Comparison of ENCODE assay signal across 19 cellular contexts in the genomic region with DNA sequence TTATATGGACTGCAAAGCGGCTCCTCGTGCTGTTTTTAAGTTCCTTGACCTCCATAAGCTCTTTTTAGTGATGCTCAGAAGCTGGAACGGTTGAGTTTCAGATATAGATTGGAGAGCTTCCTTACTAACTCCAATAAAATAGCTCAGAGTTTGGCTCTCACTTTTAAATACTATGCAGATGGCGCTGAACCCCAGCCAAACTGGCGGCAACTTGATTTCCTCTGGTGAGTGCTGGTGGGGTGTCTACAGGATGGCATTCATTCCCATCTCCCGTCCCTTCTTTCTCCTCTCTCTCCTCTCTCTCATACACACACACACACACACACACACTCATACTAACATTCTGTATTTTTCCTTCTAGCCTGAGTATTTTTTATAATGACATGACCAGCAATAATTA.
DNase-seq lines count a peak whose midpoint lies in the region; ATAC-seq, FAIRE-seq and TF ChIP-seq lines count a peak whose summit lies in the region.
"Had no signal": no experiment of that assay in that cellular context is flagged by ENCODE, and none has a peak within 500 bp of the region (broad histone marks: within the 10 kb centered on the region; RNA-seq: fewer than 3 reads in every experiment).

No MANE protein-coding gene starts in this region.

- WGBS in neuronal stem cell (ENCODE audit: extremely low coverage in 2 of 2, insufficient read length in 2 of 2, insufficient replicate concordance in 1 of 2), 2 donors = no CpG with 5 or more reads among the region's 6 CpGs

- H3K79me1 ChIP-seq in neuronal stem cell (ENCODE audit: low read depth, low read length) = no peaks in the 10 kb centered on the region

- no peak overlapping the region for H2BK15ac ChIP-seq in neuronal stem cell (ENCODE audit: low read length)

- H3K14ac ChIP-seq in neuronal stem cell (ENCODE audit: low read length) = no peak overlapping the region

- H3K4ac ChIP-seq in neuronal stem cell (ENCODE audit: low read length) = no peak overlapping the region

- H3K36me3 ChIP-seq in neuronal stem cell (replicated peaks in 1 of 2; ENCODE audit: control insufficient read depth in 2 of 2, insufficient read depth in 2 of 2, low read length in 2 of 2) = no peaks in the 10 kb centered on the region
- H3K36me3 ChIP-seq: BLaER1 treated with 17β-estradiol and CSF1 and Interleukin-3, amounts not matched to agents 10 nM and 100 nM had no signal

- no peak overlapping the region for H2BK120ac ChIP-seq in neuronal stem cell (ENCODE audit: low read depth, low read length)

- FAIRE-seq in frontal cortex (lab: Jason Lieb, UNC) = no peak
- FAIRE-seq: HTR-8/SVneo, K562 had no signal

- no peaks in the 10 kb centered on the region for H3K9me3 ChIP-seq in neuronal stem cell (replicated peaks in 1 of 2; ENCODE audit: control insufficient read depth in 2 of 2, insufficient read depth in 1 of 2, low read depth in 1 of 2, low read length in 2 of 2)
- H3K9me3 ChIP-seq: BLaER1 treated with 17β-estradiol and CSF1 and Interleukin-3, amounts not matched to agents 10 nM and 100 nM had no signal

- H3K27me3 ChIP-seq in neuronal stem cell (ENCODE audit: control insufficient read depth in 3 of 3, insufficient read depth in 3 of 3, low read depth in 1 of 3, low read length in 3 of 3) = no peaks in the 10 kb centered on the region
- H3K27me3 ChIP-seq: BLaER1 treated with 17β-estradiol and CSF1 and Interleukin-3, amounts not matched to agents 10 nM and 100 nM had no signal

- H2AFZ ChIP-seq in neuronal stem cell (ENCODE audit: low read length) = peak overlapping the region; percentile 15

- DNase-seq in DMS 273 (lab: John Stamatoyannopoulos, UW; ENCODE audit: unreplicated experiment) (peak; percentile 50), DMS 273 treated with DMSO at 0.1 percent for 48 hours (lab: John Stamatoyannopoulos, UW) (no peak), fibroblast of mammary gland (ENCODE audit: low read depth) (peak; percentile 40), neuronal stem cell (ENCODE audit: low spot score) (no peak), frontal cortex (ENCODE audit: low spot score in 2 of 2) (no peak), T-helper 9 cell (no peak)
- DNase-seq: DMS153; H9; NCI-H1436 treated with DMSO at 0.1 percent for 48 hours; NCI-H226; NCI-H69; NK-92 treated with Interleukin-12 subunit alpha and Interleukin-12 subunit beta, amount 100 ng/mL, for 24 hours; OCI-M1 had no signal

- no peak overlapping the region for H3K23ac ChIP-seq in neuronal stem cell (ENCODE audit: low read depth, low read length, poor library complexity)

- H3K4me3 ChIP-seq in fibroblast of mammary gland (ENCODE audit: control insufficient read depth, low read depth, low read length) (no peak overlapping the region), neuronal stem cell (ENCODE audit: low read length in 2 of 2) (no peak overlapping the region)
- H3K4me3 ChIP-seq: BLaER1 treated with 17β-estradiol and CSF1 and Interleukin-3, amounts not matched to agents 10 nM and 100 nM; K562 had no signal

- TF ChIP-seq CTCF in fibroblast of mammary gland (conservative IDR thresholded peaks at IDR 0.05; ENCODE audit: control insufficient read depth, insufficient read depth, low read depth, low read length) = no peak

- H3K4me2 ChIP-seq in neuronal stem cell (ENCODE audit: insufficient read depth, low read length, poor library complexity, severe bottlenecking) = no peak overlapping the region
- H3K4me2 ChIP-seq: BLaER1 treated with 17β-estradiol and CSF1 and Interleukin-3, amounts not matched to agents 10 nM and 100 nM had no signal

- H3K18ac ChIP-seq in neuronal stem cell (ENCODE audit: low read length) = no peak overlapping the region

- no peak overlapping the region for H4K8ac ChIP-seq in neuronal stem cell (ENCODE audit: low read depth, low read length)

- no peak overlapping the region for H3K27ac ChIP-seq in neuronal stem cell (replicated peaks; ENCODE audit: low read length)
- H3K27ac ChIP-seq: 22Rv1; BLaER1 treated with 17β-estradiol and CSF1 and Interleukin-3, amounts not matched to agents 10 nM and 100 nM had no signal

- no peak overlapping the region for H2BK12ac ChIP-seq in neuronal stem cell (ENCODE audit: low read length)

- H2AK5ac ChIP-seq in neuronal stem cell (ENCODE audit: low read depth, low read length) = no peak overlapping the region

- no peaks in the 10 kb centered on the region for H3K4me1 ChIP-seq in neuronal stem cell (ENCODE audit: control insufficient read depth in 2 of 2, insufficient read depth in 1 of 2, low read depth in 1 of 2, low read length in 2 of 2)

- ATAC-seq in HG03571 (IDR thresholded peaks at IDR 0.05; ENCODE audit: unreplicated experiment) = no peak
- ATAC-seq in GM19324 (IDR thresholded peaks at IDR 0.05; ENCODE audit: low FRiP score, unreplicated experiment) = no peak
- ATAC-seq: K562 had no signal

- no peak overlapping the region for H3K9ac ChIP-seq in neuronal stem cell (ENCODE audit: low read depth, low read length, poor library complexity)
- H3K9ac ChIP-seq: BLaER1 treated with 17β-estradiol and CSF1 and Interleukin-3, amounts not matched to agents 10 nM and 100 nM had no signal

- no peak overlapping the region for H4K91ac ChIP-seq in neuronal stem cell (ENCODE audit: low read depth, low read length, poor library complexity)

- H2BK5ac ChIP-seq in neuronal stem cell (ENCODE audit: low read length) = no peak overlapping the region

Comparison
In these comparisons a context has a peak if more than half of its experiments do, and no peak if none do; other contexts are left out.
1. DNase-seq: peak in DMS 273 (single experiment) and fibroblast of mammary gland (single experiment); none in DMS 273 treated with DMSO at 0.1 percent for 48 hours (single experiment), neuronal stem cell (single experiment), frontal cortex (0 of 2) and T-helper 9 cell (single experiment).